1 cellular context compared by ENCODE assay signal in the genomic region with DNA sequence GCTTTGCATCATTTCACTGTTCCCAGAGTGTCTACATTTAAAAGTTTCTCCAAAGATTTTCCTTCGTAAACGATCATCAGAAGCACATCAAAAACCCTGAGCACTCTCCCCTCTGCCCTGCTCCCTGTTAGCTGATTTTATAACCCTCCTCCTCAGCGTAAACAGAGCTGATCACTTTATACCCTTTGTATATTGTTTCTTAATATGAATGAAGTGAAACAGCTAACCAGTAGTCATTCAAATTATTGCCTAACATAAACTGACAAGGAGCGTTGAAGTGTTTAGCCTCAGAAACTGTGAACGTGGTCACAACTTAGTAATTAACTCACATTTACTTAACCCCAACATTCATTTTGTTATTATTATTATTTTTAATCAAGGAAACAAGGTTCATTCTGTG.
TF ChIP-seq lines count a peak whose summit lies in the region.

No MANE protein-coding gene starts in this region.

TF ChIP-seq in GM23338, 12 proteins besides CTCF, POLR2A, EP300 and RAD21 (continued from another document):
- TF ChIP-seq, protein P1, sequence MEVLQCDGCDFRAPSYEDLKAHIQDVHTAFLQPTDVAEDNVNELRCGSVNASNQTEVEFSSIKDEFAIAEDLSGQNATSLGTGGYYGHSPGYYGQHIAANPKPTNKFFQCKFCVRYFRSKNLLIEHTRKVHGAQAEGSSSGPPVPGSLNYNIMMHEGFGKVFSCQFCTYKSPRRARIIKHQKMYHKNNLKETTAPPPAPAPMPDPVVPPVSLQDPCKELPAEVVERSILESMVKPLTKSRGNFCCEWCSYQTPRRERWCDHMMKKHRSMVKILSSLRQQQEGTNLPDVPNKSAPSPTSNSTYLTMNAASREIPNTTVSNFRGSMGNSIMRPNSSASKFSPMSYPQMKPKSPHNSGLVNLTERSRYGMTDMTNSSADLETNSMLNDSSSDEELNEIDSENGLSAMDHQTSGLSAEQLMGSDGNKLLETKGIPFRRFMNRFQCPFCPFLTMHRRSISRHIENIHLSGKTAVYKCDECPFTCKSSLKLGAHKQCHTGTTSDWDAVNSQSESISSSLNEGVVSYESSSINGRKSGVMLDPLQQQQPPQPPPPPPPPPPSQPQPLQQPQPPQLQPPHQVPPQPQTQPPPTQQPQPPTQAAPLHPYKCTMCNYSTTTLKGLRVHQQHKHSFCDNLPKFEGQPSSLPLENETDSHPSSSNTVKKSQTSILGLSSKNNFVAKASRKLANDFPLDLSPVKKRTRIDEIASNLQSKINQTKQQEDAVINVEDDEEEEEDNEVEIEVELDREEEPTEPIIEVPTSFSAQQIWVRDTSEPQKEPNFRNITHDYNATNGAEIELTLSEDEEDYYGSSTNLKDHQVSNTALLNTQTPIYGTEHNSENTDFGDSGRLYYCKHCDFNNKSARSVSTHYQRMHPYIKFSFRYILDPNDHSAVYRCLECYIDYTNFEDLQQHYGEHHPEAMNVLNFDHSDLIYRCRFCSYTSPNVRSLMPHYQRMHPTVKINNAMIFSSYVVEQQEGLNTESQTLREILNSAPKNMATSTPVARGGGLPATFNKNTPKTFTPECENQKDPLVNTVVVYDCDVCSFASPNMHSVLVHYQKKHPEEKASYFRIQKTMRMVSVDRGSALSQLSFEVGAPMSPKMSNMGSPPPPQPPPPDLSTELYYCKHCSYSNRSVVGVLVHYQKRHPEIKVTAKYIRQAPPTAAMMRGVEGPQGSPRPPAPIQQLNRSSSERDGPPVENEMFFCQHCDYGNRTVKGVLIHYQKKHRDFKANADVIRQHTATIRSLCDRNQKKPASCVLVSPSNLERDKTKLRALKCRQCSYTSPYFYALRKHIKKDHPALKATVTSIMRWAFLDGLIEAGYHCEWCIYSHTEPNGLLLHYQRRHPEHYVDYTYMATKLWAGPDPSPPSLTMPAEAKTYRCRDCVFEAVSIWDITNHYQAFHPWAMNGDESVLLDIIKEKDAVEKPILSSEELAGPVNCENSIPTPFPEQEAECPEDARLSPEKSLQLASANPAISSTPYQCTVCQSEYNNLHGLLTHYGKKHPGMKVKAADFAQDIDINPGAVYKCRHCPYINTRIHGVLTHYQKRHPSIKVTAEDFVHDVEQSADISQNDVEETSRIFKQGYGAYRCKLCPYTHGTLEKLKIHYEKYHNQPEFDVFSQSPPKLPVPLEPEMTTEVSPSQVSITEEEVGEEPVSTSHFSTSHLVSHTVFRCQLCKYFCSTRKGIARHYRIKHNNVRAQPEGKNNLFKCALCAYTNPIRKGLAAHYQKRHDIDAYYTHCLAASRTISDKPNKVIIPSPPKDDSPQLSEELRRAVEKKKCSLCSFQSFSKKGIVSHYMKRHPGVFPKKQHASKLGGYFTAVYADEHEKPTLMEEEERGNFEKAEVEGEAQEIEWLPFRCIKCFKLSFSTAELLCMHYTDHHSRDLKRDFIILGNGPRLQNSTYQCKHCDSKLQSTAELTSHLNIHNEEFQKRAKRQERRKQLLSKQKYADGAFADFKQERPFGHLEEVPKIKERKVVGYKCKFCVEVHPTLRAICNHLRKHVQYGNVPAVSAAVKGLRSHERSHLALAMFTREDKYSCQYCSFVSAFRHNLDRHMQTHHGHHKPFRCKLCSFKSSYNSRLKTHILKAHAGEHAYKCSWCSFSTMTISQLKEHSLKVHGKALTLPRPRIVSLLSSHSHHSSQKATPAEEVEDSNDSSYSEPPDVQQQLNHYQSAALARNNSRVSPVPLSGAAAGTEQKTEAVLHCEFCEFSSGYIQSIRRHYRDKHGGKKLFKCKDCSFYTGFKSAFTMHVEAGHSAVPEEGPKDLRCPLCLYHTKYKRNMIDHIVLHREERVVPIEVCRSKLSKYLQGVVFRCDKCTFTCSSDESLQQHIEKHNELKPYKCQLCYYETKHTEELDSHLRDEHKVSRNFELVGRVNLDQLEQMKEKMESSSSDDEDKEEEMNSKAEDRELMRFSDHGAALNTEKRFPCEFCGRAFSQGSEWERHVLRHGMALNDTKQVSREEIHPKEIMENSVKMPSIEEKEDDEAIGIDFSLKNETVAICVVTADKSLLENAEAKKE (CRISPR knock-in tag; IDR thresholded peaks at IDR 0.05), result no peak
- TF ChIP-seq ZNF331 (CRISPR knock-in tag; IDR thresholded peaks at IDR 0.05; ENCODE audit: low read depth) (no peak), EZH2 (IDR thresholded peaks at IDR 0.05; ENCODE audit: low read depth, unreplicated experiment) (no peak), STAT1 (IDR thresholded peaks at IDR 0.05; ENCODE audit: unreplicated experiment) (no peak), JUNB (IDR thresholded peaks at IDR 0.05; ENCODE audit: unreplicated experiment) (no peak), CREB1 (CRISPR knock-in tag; IDR thresholded peaks at IDR 0.05; ENCODE audit: low read depth) (no peak)
- TF ChIP-seq, protein P2, sequence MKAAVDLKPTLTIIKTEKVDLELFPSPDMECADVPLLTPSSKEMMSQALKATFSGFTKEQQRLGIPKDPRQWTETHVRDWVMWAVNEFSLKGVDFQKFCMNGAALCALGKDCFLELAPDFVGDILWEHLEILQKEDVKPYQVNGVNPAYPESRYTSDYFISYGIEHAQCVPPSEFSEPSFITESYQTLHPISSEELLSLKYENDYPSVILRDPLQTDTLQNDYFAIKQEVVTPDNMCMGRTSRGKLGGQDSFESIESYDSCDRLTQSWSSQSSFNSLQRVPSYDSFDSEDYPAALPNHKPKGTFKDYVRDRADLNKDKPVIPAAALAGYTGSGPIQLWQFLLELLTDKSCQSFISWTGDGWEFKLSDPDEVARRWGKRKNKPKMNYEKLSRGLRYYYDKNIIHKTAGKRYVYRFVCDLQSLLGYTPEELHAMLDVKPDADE (IDR thresholded peaks at IDR 0.05), result no peak
